In the genomic region with DNA sequence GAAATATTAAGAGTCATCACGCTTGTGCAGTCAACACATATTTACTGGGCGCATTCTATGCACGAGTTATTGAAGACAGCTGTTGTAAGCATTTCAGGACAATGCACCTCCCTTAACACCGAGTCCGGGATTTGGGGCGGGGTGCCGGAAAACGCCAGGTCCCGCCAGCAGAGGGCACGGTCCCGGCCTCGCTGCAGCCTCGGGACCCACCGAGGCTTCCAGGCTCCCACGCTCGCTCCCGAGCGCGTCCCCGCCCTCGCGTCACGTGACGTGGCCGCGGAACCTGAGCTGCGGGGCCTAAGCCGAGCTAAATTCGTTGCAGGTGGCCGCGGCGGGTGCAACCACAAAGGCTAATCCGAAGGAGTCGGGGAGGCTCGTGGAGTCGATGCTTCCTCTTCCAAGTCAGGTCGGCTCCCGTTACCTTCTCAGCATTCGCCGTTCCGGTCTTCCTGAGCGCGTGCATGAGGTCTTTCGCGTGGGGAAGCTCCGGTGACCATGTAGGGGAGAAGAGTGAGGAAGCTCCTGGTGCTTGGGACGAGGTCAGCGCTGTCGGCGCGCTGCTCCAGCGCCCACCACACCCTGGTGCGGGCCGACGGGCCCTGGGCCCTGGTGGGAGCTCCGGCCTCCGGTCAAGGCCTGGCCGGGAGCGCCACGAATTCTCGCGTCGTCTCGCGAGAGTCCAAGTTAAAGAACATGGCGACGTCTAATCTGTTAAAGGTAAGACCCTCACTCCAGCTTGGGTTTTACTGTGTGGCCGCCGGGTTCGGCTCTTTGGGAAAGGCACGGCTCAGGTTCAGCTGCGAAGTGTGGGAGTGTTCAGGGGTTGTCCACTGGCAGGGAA, we compare ENCODE assay signal across 8 cellular contexts.
DNase-seq lines count a peak whose midpoint lies in the region; ATAC-seq and TF ChIP-seq lines count a peak whose summit lies in the region.

TSS of gene CUL5 (plus strand) at position 243 of the 841 bp plus-strand sequence. CDS start at position 694, 451 bp downstream.

- peak; percentile 82 for TF ChIP-seq CTCF in coronary artery (IDR thresholded peaks at IDR 0.05)

- H3K36me3 ChIP-seq in BLaER1 treated with 17β-estradiol and CSF1 and Interleukin-3, amounts not matched to agents 10 nM and 100 nM, result peaks cover 0 to 35% (median 15%) of the 10 kb centered on the region in 11 experiments; a peak in 16 of 22 replicates

- H3K27me3 ChIP-seq in BLaER1 treated with 17β-estradiol and CSF1 and Interleukin-3, amounts not matched to agents 10 nM and 100 nM, result no peaks in the 10 kb centered on the region

- peak; percentile 83 for ATAC-seq in HG03442 (IDR thresholded peaks at IDR 0.05; ENCODE audit: unreplicated experiment)

- peaks cover 25 to 46% (median 39%) of the 10 kb centered on the region in 11 experiments; a peak in 19 of 22 replicates for H4K20me1 ChIP-seq in BLaER1 treated with 17β-estradiol and CSF1 and Interleukin-3, amounts not matched to agents 10 nM and 100 nM

- H3K9me3 ChIP-seq in BLaER1 treated with 17β-estradiol and CSF1 and Interleukin-3, amounts not matched to agents 10 nM and 100 nM (replicated peaks in 1 of 11), result no peaks in the 10 kb centered on the region

- DNase-seq in GM19238 (ENCODE audit: insufficient read length, low spot score) (peak; percentile 86), NCI-H510A treated with DMSO at 0.1 percent for 48 hours (lab: John Stamatoyannopoulos, UW) (peak; percentile 83), coronary artery (ENCODE audit: low spot score) (peak; percentile 93), left kidney (ENCODE audit: low read depth, low spot score) (peak; percentile 97)
- DNase-seq in activated CD4-positive, alpha-beta T cell treated with anti-CD3 and anti-CD28 coated beads for 48 hours, result peak; percentile 94
- DNase-seq in stimulated activated CD4-positive, alpha-beta T cell treated with anti-CD3 and anti-CD28 coated beads, Interleukin-2, amount 100 ng/mL, for 24 hours, result peak; percentile 92 to 93

- H3K4me3 ChIP-seq in BLaER1 treated with 17β-estradiol and CSF1 and Interleukin-3, amounts not matched to agents 10 nM and 100 nM, result peak within 1 kb of the TSS; percentile 79 to 99 (median 90)
- peak within 1 kb of the TSS; percentile 88 for H3K4me3 ChIP-seq in coronary artery

- H3K4me1 ChIP-seq in BLaER1 treated with 17β-estradiol and CSF1 and Interleukin-3, amounts not matched to agents 10 nM and 100 nM, result peaks cover 24 to 43% (median 34%) of the 10 kb centered on the region in 10 experiments

- H3K4me2 ChIP-seq in BLaER1 treated with 17β-estradiol and CSF1 and Interleukin-3, amounts not matched to agents 10 nM and 100 nM, result peak within 1 kb of the TSS; percentile 63 to 95 (median 85)

- H3K9ac ChIP-seq in BLaER1 treated with 17β-estradiol and CSF1 and Interleukin-3, amounts not matched to agents 10 nM and 100 nM, result peak within 1 kb of the TSS; percentile 96 to 100 (median 98)

- peak within 1 kb of the TSS; percentile 97 to 100 (median 98) for H3K27ac ChIP-seq in BLaER1 treated with 17β-estradiol and CSF1 and Interleukin-3, amounts not matched to agents 10 nM and 100 nM
- peak within 1 kb of the TSS; percentile 96 to 98 for H3K27ac ChIP-seq in coronary artery

Comparison
In these comparisons a context has a peak if more than half of its experiments do, and no peak if none do; other contexts are left out.
1. Peak in every context shown above with its lines: DNase-seq, ATAC-seq, H3K4me3 ChIP-seq and H3K27ac ChIP-seq.